8 cellular contexts compared by ENCODE assay signal in the genomic region with DNA sequence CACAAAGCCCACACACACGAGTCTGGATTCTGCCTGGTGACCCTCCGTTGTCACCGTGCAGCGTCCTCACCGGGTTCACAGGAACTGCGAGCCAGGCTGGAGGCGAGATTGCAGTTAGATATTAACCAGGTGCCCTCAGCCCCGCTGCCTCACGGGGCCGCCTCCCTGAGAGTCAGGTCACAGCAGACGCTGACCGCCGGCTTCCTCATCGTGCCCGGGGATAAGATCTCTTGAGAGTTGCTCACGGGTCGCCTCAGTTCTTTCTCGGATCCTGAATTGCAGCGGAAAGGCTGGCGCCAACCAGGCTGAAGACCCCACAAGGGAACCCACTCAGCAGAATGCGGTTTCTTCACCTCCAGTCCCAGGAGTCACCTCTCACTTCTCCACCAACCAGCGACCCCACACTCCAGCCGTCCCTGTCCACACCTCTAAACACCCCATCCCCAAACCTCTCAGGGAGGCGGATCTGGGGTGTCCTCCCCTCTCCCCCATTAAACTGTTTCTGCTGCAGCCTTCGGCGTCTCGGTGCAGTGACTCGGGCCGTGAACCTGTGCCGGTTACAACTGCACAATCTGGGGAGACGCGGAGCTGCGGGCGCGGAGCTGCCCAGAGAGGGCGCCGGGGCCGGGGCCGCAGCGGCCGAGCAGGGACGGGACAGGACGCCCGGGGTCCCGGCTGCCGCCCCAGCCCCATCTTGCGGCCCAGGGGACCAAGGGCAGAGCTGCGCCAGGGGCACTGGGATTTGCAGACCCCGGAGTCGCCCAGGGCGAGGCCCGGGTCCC. TPM values are rescaled to one million over a fixed set of nuclear protein-coding genes. Genes with fewer than 3 reads are reported as not detected.
DNase-seq lines count a peak whose midpoint lies in the region; ATAC-seq and TF ChIP-seq lines count a peak whose summit lies in the region.

No MANE protein-coding gene starts in this region.

- no peak for TF ChIP-seq RAD21 in SK-N-SH (IDR thresholded peaks at IDR 0.05; ENCODE audit: low read length)

- no peaks in the 10 kb centered on the region for H3K9me2 ChIP-seq in SK-N-SH
- no peaks in the 10 kb centered on the region for H3K9me2 ChIP-seq in hepatocyte (replicated peaks; ENCODE audit: insufficient read depth)

- intact Hi-C loops in CD14-positive monocyte (cut with micrococcal nuclease) (loop anchor here in 1 of 2 donors (5.0 kb wide), 1 partner anchor 59 kb away; the partner anchor contains the start of gene ZNF491), ascending aorta (cut with DNase I) (loop anchor here (1.0 kb wide), 3 partner anchors 43 to 186 kb away; partner anchors contain the start of gene ZNF439), sciatic nerve (cut with DNase I) (no loop called here)

- H2AFZ ChIP-seq in SK-N-SH (ENCODE audit: low read depth) (peak overlapping the region; percentile 94), hepatocyte (peak overlapping the region; percentile 75)

- H4K20me1 ChIP-seq in SK-N-SH (ENCODE audit: insufficient read depth) (no peaks in the 10 kb centered on the region), hepatocyte (ENCODE audit: insufficient read depth, poor library complexity, severe bottlenecking) (peaks cover 4% of the 10 kb centered on the region)

- no peak for TF ChIP-seq CTCF in CD14-positive monocyte (IDR thresholded peaks at IDR 0.05)
- TF ChIP-seq CTCF in SK-N-SH (IDR thresholded peaks at IDR 0.05), result no peak; the same call in 1 of the 2 replicates
- no peak for TF ChIP-seq CTCF in ascending aorta (IDR thresholded peaks at IDR 0.05)
- TF ChIP-seq CTCF in hepatocyte (IDR thresholded peaks at IDR 0.05; ENCODE audit: poor library complexity), result no peak

- peaks cover 53% of the 10 kb centered on the region for H3K79me2 ChIP-seq in SK-N-SH (ENCODE audit: insufficient read depth)
- H3K79me2 ChIP-seq in hepatocyte, result peaks cover 49% of the 10 kb centered on the region

- TF ChIP-seq EP300 in SK-N-SH (IDR thresholded peaks at IDR 0.05; ENCODE audit: borderline replicate concordance in 1 of 2, low read depth in 1 of 2, low read length in 1 of 2), result no peak

- H3K9me3 ChIP-seq in SK-N-SH (no peaks in the 10 kb centered on the region), ascending aorta (no peaks in the 10 kb centered on the region), hepatocyte (ENCODE audit: low read depth) (no peaks in the 10 kb centered on the region)

- H3K36me3 ChIP-seq in SK-N-SH (replicated peaks in 1 of 2; ENCODE audit: control insufficient read depth in 1 of 2, insufficient read depth in 2 of 2, low read length in 1 of 2) (peaks cover 0 to 12% of the 10 kb centered on the region in 2 experiments), ascending aorta (no peaks in the 10 kb centered on the region), hepatocyte (replicated peaks; ENCODE audit: insufficient read depth, low read depth) (no peaks in the 10 kb centered on the region)

- H3K27me3 ChIP-seq in SK-N-SH (ENCODE audit: insufficient read depth) (no peaks in the 10 kb centered on the region), ascending aorta (no peaks in the 10 kb centered on the region), hepatocyte (no peaks in the 10 kb centered on the region)

- H3K4me3 Mint-ChIP-seq in CD14-positive monocyte, result peak overlapping the region; percentile 99 to 100

- H3K4me1 ChIP-seq in SK-N-SH (ENCODE audit: control insufficient read depth in 1 of 2, insufficient read depth in 2 of 2, low read depth in 1 of 2, low read length in 1 of 2) (peaks cover 9 to 13% of the 10 kb centered on the region in 2 experiments; a peak in 2 of 4 replicates), ascending aorta (peaks cover 0 to 7% of the 10 kb centered on the region in 2 donors), hepatocyte (ENCODE audit: insufficient read depth) (peaks cover 14% of the 10 kb centered on the region)

- peaks cover 0 to 3% (median 2%) of the 10 kb centered on the region in 3 donors for H3K27me3 Mint-ChIP-seq in CD14-positive monocyte (ENCODE audit: low read depth in 3 of 3)

- H3K27ac Mint-ChIP-seq in CD14-positive monocyte, result peak overlapping the region in 5 of 7 donors; percentile 70 to 94 (median 78)

- peaks cover 0 to 4% (median 2%) of the 10 kb centered on the region in 7 donors for H3K9me3 Mint-ChIP-seq in CD14-positive monocyte

- peak; percentile 67 for DNase-seq in CD14-positive monocyte (ENCODE audit: low spot score)
- DNase-seq in SK-N-SH, result peak; percentile 71
- DNase-seq in ascending aorta (ENCODE audit: low spot score in 2 of 2), result peak in 1 of 2 donors; percentile 71
- peak; percentile 85 for DNase-seq in hepatocyte (ENCODE audit: low spot score)
- DNase-seq in sciatic nerve (ENCODE audit: low spot score), result peak; percentile 66
- DNase-seq in GDM1 (lab: John Stamatoyannopoulos, UW), result no peak

- H3K4me2 ChIP-seq in SK-N-SH, result peak overlapping the region; percentile 90
- H3K4me2 ChIP-seq in hepatocyte, result peak overlapping the region; percentile 96

- POLR2A ChIA-PET in SK-N-SH (lab: Yijun Ruan, JAX), result no interaction called here

- peak overlapping the region; percentile 87 for H3K9ac ChIP-seq in SK-N-SH

- TF ChIP-seq POLR2A in GM19099 (IDR thresholded peaks at IDR 0.05; ENCODE audit: extremely low read depth, insufficient read length, low read depth), result peak; percentile 58

- CTCF ChIA-PET in SK-N-SH (lab: Yijun Ruan, JAX), result interaction anchor here (1.4 to 3.0 kb wide), 6 partner anchors 19 to 59 kb away, joined by 4 to 19 read pairs (median 6); no protein-coding TSS in a partner anchor

- peak overlapping the region; percentile 63 to 80 for H3K27ac ChIP-seq in SK-N-SH (ENCODE audit: low read depth in 2 of 2, low read length in 1 of 2)
- H3K27ac ChIP-seq in ascending aorta, result peak overlapping the region; percentile 71 to 88
- H3K27ac ChIP-seq in hepatocyte, result peak overlapping the region; percentile 93

- under 1% methylated on average over 19 of the region's 52 CpGs for WGBS in SK-N-SH (ENCODE audit: low lambda C conversion rate)
- under 1% methylated on average over 50 of the region's 52 CpGs for WGBS in hepatocyte (ENCODE audit: low lambda C conversion rate, missing lambda C conversion rate)

- H3F3A ChIP-seq in SK-N-SH (replicated peaks; ENCODE audit: insufficient read depth), result no peaks in the 10 kb centered on the region

- H3K4me3 ChIP-seq in SK-N-SH (ENCODE audit: low read depth in 2 of 2, low read length in 1 of 2) (peak overlapping the region; percentile 82 to 89), ascending aorta (peak overlapping the region; percentile 63 to 98), hepatocyte (peak overlapping the region; percentile 60)

- H3K36me3 Mint-ChIP-seq in CD14-positive monocyte, result peaks cover 2 to 5% of the 10 kb centered on the region in 2 donors

- H3K4me1 Mint-ChIP-seq in CD14-positive monocyte, result peaks cover 28% of the 10 kb centered on the region

- ATAC-seq in HG03280 (IDR thresholded peaks at IDR 0.05; ENCODE audit: unreplicated experiment) (peak; percentile 43), sciatic nerve (peak; percentile 40)

TF ChIP-seq in SK-N-SH, 30 proteins besides CTCF, POLR2A, EP300 and RAD21:
- TF ChIP-seq NRF1 (IDR thresholded peaks at IDR 0.05; ENCODE audit: low read depth, low read length), result no peak
- TF ChIP-seq GATA2 (CRISPR knock-in tag; IDR thresholded peaks at IDR 0.05), result peak; percentile 55

RNA-seq across cellular contexts. Expression of gene ZNF823, which starts 0.6 kb away (rescaled TPM):
- polyA plus RNA-seq in CD14-positive monocyte (under 1 TPM; 0.48 to 0.85 TPM), SK-N-SH (2012; rRNA removed) (1.5 and 2.2 TPM in 2 replicates), hepatocyte (3.4 and 3.8 TPM in 2 replicates)
- polyA plus RNA-seq in SK-N-SH (2012; cell fraction: cytosol; rRNA removed), result 2.1 TPM in 2 replicates
- 2.2 and 4.4 TPM in 2 replicates for polyA plus RNA-seq in SK-N-SH (2012; cell fraction: nucleus; rRNA removed)
- total RNA-seq in ascending aorta (5.2 TPM), hepatocyte (10.4 and 13.9 TPM in 2 replicates), sciatic nerve (9.8 TPM)

RNA-seq across cellular contexts. Expression of gene ZNF441, which starts 28.6 kb away (rescaled TPM):
- 1 to 10 TPM in 1 of 2 donors, under 1 TPM in 1; 0.48 to 1.0 TPM for polyA plus RNA-seq in CD14-positive monocyte
- polyA plus RNA-seq in SK-N-SH (2012; rRNA removed), result 3.2 and 5.5 TPM in 2 replicates
- polyA plus RNA-seq in SK-N-SH (2012; cell fraction: cytosol; rRNA removed), result 1.7 and 2.0 TPM in 2 replicates
- polyA plus RNA-seq in SK-N-SH (2012; cell fraction: nucleus; rRNA removed), result 8.2 and 18.8 TPM in 2 replicates
- 0.85 TPM for total RNA-seq in ascending aorta
- 6.2 and 6.7 TPM in 2 replicates for total RNA-seq in hepatocyte
- 2.9 and 6.4 TPM in 2 replicates for polyA plus RNA-seq in hepatocyte
- 13.3 TPM for total RNA-seq in sciatic nerve
